22 cellular contexts compared by ENCODE assay signal in genomic region chr12:86006727-86007126, GRCh38.
DNase-seq lines count a peak whose midpoint lies in the region; ATAC-seq and TF ChIP-seq lines count a peak whose summit lies in the region.
"Had no signal": no experiment of that assay in that cellular context is flagged by ENCODE, and none has a peak within 500 bp of the region (broad histone marks: within the 10 kb centered on the region; RNA-seq: fewer than 3 reads in every experiment).

No MANE protein-coding gene starts in this region.

- H3K4me1 Mint-ChIP-seq in neural crest cell (no peaks in the 10 kb centered on the region), endodermal cell (no peaks in the 10 kb centered on the region)
- H3K4me1 Mint-ChIP-seq: IgD-negative memory B cell had no signal

- no peaks in the 10 kb centered on the region for H3K36me3 Mint-ChIP-seq in neural crest cell (ENCODE audit: low read depth)
- H3K36me3 Mint-ChIP-seq in endodermal cell (ENCODE audit: low read depth) = no peaks in the 10 kb centered on the region
- H3K36me3 Mint-ChIP-seq: IgD-negative memory B cell had no signal

- peak; percentile 3 for DNase-seq in COLO829 (ENCODE audit: low spot score)
- DNase-seq in RWPE1 (ENCODE audit: low spot score) = peak; percentile 3
- peak; percentile 27 for DNase-seq in epithelial cell of esophagus (ENCODE audit: low read depth)
- no peak for DNase-seq in neural crest cell (ENCODE audit: low read depth, low spot score)
- DNase-seq in endodermal cell = no peak
- no peak for DNase-seq in activated effector memory CD4-positive, alpha-beta T cell treated with anti-CD3 and anti-CD28 coated beads, Interleukin-2, amount 50 U/mL, for 16 hours
- DNase-seq: BE2C, DMS79 treated with DMSO at 0.1 percent for 48 hours, MV-4-11, NCI-H1694, NCI-H2081, NCI-H2171, NCI-H446, NCI-H526 had no signal

- TF ChIP-seq CTCF in RWPE1 (conservative IDR thresholded peaks at IDR 0.05; ENCODE audit: low read depth) (no peak), epithelial cell of esophagus (IDR thresholded peaks at IDR 0.05; ENCODE audit: insufficient read depth, low read depth, low read length, missing control alignments) (no peak), neural crest cell (conservative IDR thresholded peaks at IDR 0.05) (no peak), endodermal cell (conservative IDR thresholded peaks at IDR 0.05) (no peak)

- H3K27me3 ChIP-seq in endodermal cell (ENCODE audit: control insufficient read depth, insufficient read depth, low read length, poor library complexity, severe bottlenecking) = no peaks in the 10 kb centered on the region
- H3K27me3 ChIP-seq: BE2C, SJSA1 had no signal

- no peak overlapping the region for H3K4me3 ChIP-seq in epithelial cell of esophagus (ENCODE audit: low read length)
- H3K4me3 ChIP-seq in endodermal cell (ENCODE audit: low read length) = no peak overlapping the region
- H3K4me3 ChIP-seq: A549, GM12878, GM23338, HAP-1, SJSA1 had no signal

- CTCF ChIA-PET in RWPE1 (lab: Yijun Ruan, JAX) = no interaction called here

- H3K9me3 Mint-ChIP-seq in neural crest cell = peaks cover 3% of the 10 kb centered on the region
- no peaks in the 10 kb centered on the region for H3K9me3 Mint-ChIP-seq in endodermal cell
- H3K9me3 Mint-ChIP-seq: GM23338 had no signal

- H3K9ac ChIP-seq in endodermal cell (ENCODE audit: extremely low read depth, low read length, poor library complexity, severe bottlenecking) = no peak overlapping the region

- H3K4me3 Mint-ChIP-seq in neural crest cell (no peak overlapping the region), endodermal cell (no peak overlapping the region)
- H3K4me3 Mint-ChIP-seq: GM23338, IgD-negative memory B cell had no signal

- H3K27ac Mint-ChIP-seq in neural crest cell (ENCODE audit: unreplicated experiment) (peak overlapping the region; percentile 1), endodermal cell (no peak overlapping the region)
- H3K27ac Mint-ChIP-seq: GM23338, IgD-negative memory B cell had no signal

- H3K36me3 ChIP-seq in endodermal cell (ENCODE audit: control insufficient read depth, insufficient read depth, low read length) = no peaks in the 10 kb centered on the region
- H3K36me3 ChIP-seq: BE2C, HAP-1, SJSA1 had no signal

- no peaks in the 10 kb centered on the region for H3K4me1 ChIP-seq in endodermal cell (ENCODE audit: control insufficient read depth, insufficient read depth, low read length)
- H3K4me1 ChIP-seq: A549, BE2C, HAP-1, SJSA1 had no signal

- H3K27ac ChIP-seq in RWPE1 (no peak overlapping the region), endodermal cell (ENCODE audit: low read depth, low read length) (no peak overlapping the region)
- H3K27ac ChIP-seq: A549, SJSA1 had no signal

- no peak for ATAC-seq in HG02970 (IDR thresholded peaks at IDR 0.05; ENCODE audit: low FRiP score, unreplicated experiment)
- ATAC-seq: A549, GM12878, GM23338, Right ventricle myocardium inferior had no signal

- POLR2A ChIA-PET in RWPE1 (lab: Yijun Ruan, JAX; ENCODE audit: low non-redundant PET) = no interaction called here

- no peaks in the 10 kb centered on the region for H3K9me3 ChIP-seq in endodermal cell (ENCODE audit: control insufficient read depth, low read length)
- H3K9me3 ChIP-seq: A549, BE2C, HAP-1, SJSA1 had no signal

- H3K27me3 Mint-ChIP-seq in neural crest cell (ENCODE audit: low read depth) = no peaks in the 10 kb centered on the region
- no peaks in the 10 kb centered on the region for H3K27me3 Mint-ChIP-seq in endodermal cell (ENCODE audit: insufficient read depth)
- H3K27me3 Mint-ChIP-seq: IgD-negative memory B cell had no signal

Comparison
In these comparisons a context has a peak if more than half of its experiments do, and no peak if none do; other contexts are left out.
1. DNase-seq: peak in COLO829 (single experiment), RWPE1 (single experiment) and epithelial cell of esophagus (single experiment); none in neural crest cell (single experiment), endodermal cell (single experiment) and activated effector memory CD4-positive, alpha-beta T cell treated with anti-CD3 and anti-CD28 coated beads, Interleukin-2, amount 50 U/mL, for 16 hours (single experiment).